In genomic region chr9:128723866-128724743, GRCh38 we compare ENCODE assay signal across 1 cellular context.
TF ChIP-seq lines count a peak whose summit lies in the region.

ZDHHC12 (minus strand) TSS chr9:128724127; CDS start chr9:128724093, 34 bp downstream.

TF ChIP-seq in HepG2, 621 proteins besides CTCF, POLR2A, EP300 and RAD21 (continued from another document and continues in another):
- TF ChIP-seq TFDP1 (CRISPR knock-in tag; IDR thresholded peaks at IDR 0.05; ENCODE audit: borderline replicate concordance): peak; percentile 89
- TF ChIP-seq GABPB1 (CRISPR knock-in tag; IDR thresholded peaks at IDR 0.05): peak; percentile 92
- peak; percentile 74; the same call in 1 of the 2 replicates for TF ChIP-seq GATAD1 (CRISPR knock-in tag; IDR thresholded peaks at IDR 0.05)
- TF ChIP-seq ZNF264 (CRISPR knock-in tag; IDR thresholded peaks at IDR 0.05): peak; percentile 81; the same call in 1 of the 2 replicates
- peak; percentile 77; the same call in 1 of the 2 replicates for TF ChIP-seq MXD3 (CRISPR knock-in tag; IDR thresholded peaks at IDR 0.05)
- no peak for TF ChIP-seq FOXP1 (IDR thresholded peaks at IDR 0.05)
- TF ChIP-seq FOXP1 (CRISPR knock-in tag; IDR thresholded peaks at IDR 0.05): no peak
- TF ChIP-seq POGZ (CRISPR knock-in tag; IDR thresholded peaks at IDR 0.05): peak; percentile 40
- no peak for TF ChIP-seq ZNF761 (CRISPR knock-in tag; conservative IDR thresholded peaks at IDR 0.05)
- TF ChIP-seq BRF2 (CRISPR knock-in tag; IDR thresholded peaks at IDR 0.05): no peak
- TF ChIP-seq MLX (CRISPR knock-in tag; IDR thresholded peaks at IDR 0.05): 0 out of 2 replicates have a peak, but pooled peaks have one; percentile 15
- TF ChIP-seq NFRKB (IDR thresholded peaks at IDR 0.05): no peak
- no peak for TF ChIP-seq ZNF670 (CRISPR knock-in tag; IDR thresholded peaks at IDR 0.05; ENCODE audit: borderline replicate concordance)
- peak; percentile 56; the same call in 1 of the 2 replicates for TF ChIP-seq MYC (CRISPR knock-in tag; IDR thresholded peaks at IDR 0.05; ENCODE audit: borderline replicate concordance)
- TF ChIP-seq FOXM1 (CRISPR knock-in tag; IDR thresholded peaks at IDR 0.05): no peak
- peak; percentile 54; the same call in 1 of the 2 replicates for TF ChIP-seq ZNF503 (CRISPR knock-in tag; IDR thresholded peaks at IDR 0.05)
- no peak for TF ChIP-seq FOXA3 (CRISPR knock-in tag; IDR thresholded peaks at IDR 0.05)
- TF ChIP-seq ASH2L (IDR thresholded peaks at IDR 0.05; ENCODE audit: insufficient read length, low read depth, low read length): no peak
- TF ChIP-seq HOMEZ (CRISPR knock-in tag; IDR thresholded peaks at IDR 0.05; ENCODE audit: low read depth): peak; percentile 19; the same call in 1 of the 2 replicates
- TF ChIP-seq HES4 (CRISPR knock-in tag; IDR thresholded peaks at IDR 0.05; ENCODE audit: borderline replicate concordance): peak; percentile 62; the same call in 1 of the 2 replicates
- no peak for TF ChIP-seq MAF1 (CRISPR knock-in tag; IDR thresholded peaks at IDR 0.05; ENCODE audit: borderline replicate concordance)
- no peak for TF ChIP-seq TSC22D2 (CRISPR knock-in tag; IDR thresholded peaks at IDR 0.05; ENCODE audit: borderline replicate concordance)
- TF ChIP-seq NR0B2 (CRISPR knock-in tag; IDR thresholded peaks at IDR 0.05): no peak
- no peak for TF ChIP-seq RBM22 (optimal IDR thresholded peaks at IDR 0.05; ENCODE audit: low read length)
- TF ChIP-seq CERS6 (CRISPR knock-in tag; IDR thresholded peaks at IDR 0.05): no peak
- TF ChIP-seq ZNF138 (CRISPR knock-in tag; IDR thresholded peaks at IDR 0.05; ENCODE audit: low read depth): no peak
- peak; percentile 54; the same call in 1 of the 2 replicates for TF ChIP-seq ZNF501 (CRISPR knock-in tag; IDR thresholded peaks at IDR 0.05)
- 0 out of 2 replicates have a peak, but pooled peaks have one; percentile 18 for TF ChIP-seq TMF1 (CRISPR knock-in tag; IDR thresholded peaks at IDR 0.05; ENCODE audit: low read depth)
- TF ChIP-seq ZNF589 (CRISPR knock-in tag; conservative IDR thresholded peaks at IDR 0.05): 0 out of 2 replicates have a peak, but pooled peaks have one; percentile 31
- TF ChIP-seq ZNF180 (CRISPR knock-in tag; IDR thresholded peaks at IDR 0.05; ENCODE audit: borderline replicate concordance, low read depth): no peak
- TF ChIP-seq ZBTB1 (CRISPR knock-in tag; IDR thresholded peaks at IDR 0.05; ENCODE audit: borderline replicate concordance): no peak
- peak; percentile 92 for TF ChIP-seq NFYC (CRISPR knock-in tag; IDR thresholded peaks at IDR 0.05)
- TF ChIP-seq ZNF205 (CRISPR knock-in tag; IDR thresholded peaks at IDR 0.05): no peak
- peak; percentile 74 for TF ChIP-seq TAF15 (IDR thresholded peaks at IDR 0.05; ENCODE audit: low read depth, low read length, poor library complexity, severe bottlenecking)
- peak; percentile 100 for TF ChIP-seq ZMYM3 (CRISPR knock-in tag; IDR thresholded peaks at IDR 0.05)
- TF ChIP-seq PBX3 (CRISPR knock-in tag; IDR thresholded peaks at IDR 0.05; ENCODE audit: borderline replicate concordance): no peak
- TF ChIP-seq HMGXB4 (CRISPR knock-in tag; IDR thresholded peaks at IDR 0.05; ENCODE audit: borderline replicate concordance in 1 of 2, low read depth in 1 of 2): peak in 1 of 2 experiments; percentile 41; a peak in 1 of 4 replicates
- TF ChIP-seq GLMP (CRISPR knock-in tag; IDR thresholded peaks at IDR 0.05; ENCODE audit: borderline replicate concordance): no peak
- peak; percentile 80; the same call in 1 of the 2 replicates for TF ChIP-seq NFKB2 (CRISPR knock-in tag; IDR thresholded peaks at IDR 0.05; ENCODE audit: borderline replicate concordance)
- TF ChIP-seq SP2 (CRISPR knock-in tag; IDR thresholded peaks at IDR 0.05): peak; percentile 94
- TF ChIP-seq AGO1 (IDR thresholded peaks at IDR 0.05; ENCODE audit: low read depth, low read length, poor library complexity, severe bottlenecking): peak; percentile 88
- peak; percentile 64; the same call in 1 of the 2 replicates for TF ChIP-seq ZNF747 (CRISPR knock-in tag; IDR thresholded peaks at IDR 0.05; ENCODE audit: borderline replicate concordance)
- 0 out of 2 replicates have a peak, but pooled peaks have one; percentile 11 for TF ChIP-seq CHD2 (IDR thresholded peaks at IDR 0.05; ENCODE audit: low read depth, low read length)
- no peak for TF ChIP-seq TOPORS (CRISPR knock-in tag; IDR thresholded peaks at IDR 0.05)
- no peak for TF ChIP-seq PAX8 (CRISPR knock-in tag; IDR thresholded peaks at IDR 0.05; ENCODE audit: borderline replicate concordance)
- TF ChIP-seq SP5 (CRISPR knock-in tag; IDR thresholded peaks at IDR 0.05; ENCODE audit: borderline replicate concordance, low read depth): peak; percentile 58
- no peak for TF ChIP-seq USF2 (IDR thresholded peaks at IDR 0.05; ENCODE audit: low read depth, low read length)
- no peak for TF ChIP-seq USF2 (CRISPR knock-in tag; IDR thresholded peaks at IDR 0.05; ENCODE audit: borderline replicate concordance)
- peak; percentile 92 for TF ChIP-seq SAP130 (CRISPR knock-in tag; IDR thresholded peaks at IDR 0.05; ENCODE audit: low read depth)
- TF ChIP-seq KLF6 (CRISPR knock-in tag; IDR thresholded peaks at IDR 0.05): no peak
- no peak for TF ChIP-seq ZNF564 (CRISPR knock-in tag; IDR thresholded peaks at IDR 0.05)
- TF ChIP-seq ZNF446 (CRISPR knock-in tag; IDR thresholded peaks at IDR 0.05): 0 out of 2 replicates have a peak, but pooled peaks have one; percentile 37
- TF ChIP-seq ZFP82 (CRISPR knock-in tag; IDR thresholded peaks at IDR 0.05; ENCODE audit: borderline replicate concordance): no peak
- no peak for TF ChIP-seq ZNF296 (CRISPR knock-in tag; conservative IDR thresholded peaks at IDR 0.05)
- peak; percentile 92 for TF ChIP-seq RBFOX2 (IDR thresholded peaks at IDR 0.05; ENCODE audit: low read depth, low read length)
- TF ChIP-seq ZNF101 (CRISPR knock-in tag; IDR thresholded peaks at IDR 0.05; ENCODE audit: borderline replicate concordance, low read depth): no peak
- TF ChIP-seq THAP11 (CRISPR knock-in tag; IDR thresholded peaks at IDR 0.05): peak; percentile 54; the same call in 1 of the 2 replicates
